ENCODE assay signal across 1 cellular context in genomic region chr10:97292097-97292861, GRCh38.
TF ChIP-seq lines count a peak whose summit lies in the region.

ARHGAP19 (minus strand) TSS chr10:97292637; CDS start chr10:97292627, 10 bp downstream.

TF ChIP-seq in HepG2, 621 proteins besides CTCF, POLR2A, EP300 and RAD21 (continued from another document and continues in another):
- peak; percentile 36; the same call in 1 of the 2 replicates for TF ChIP-seq FUBP1 (CRISPR knock-in tag; IDR thresholded peaks at IDR 0.05; ENCODE audit: borderline replicate concordance)
- TF ChIP-seq REXO4 (CRISPR knock-in tag; IDR thresholded peaks at IDR 0.05; ENCODE audit: borderline replicate concordance): no peak; the same call in 1 of the 2 replicates
- no peak for TF ChIP-seq SMARCC2 (IDR thresholded peaks at IDR 0.05)
- TF ChIP-seq AGO1 (IDR thresholded peaks at IDR 0.05; ENCODE audit: low read depth, low read length, poor library complexity, severe bottlenecking): peak; percentile 57
- peak; percentile 95 for TF ChIP-seq ZNF274 (CRISPR knock-in tag; IDR thresholded peaks at IDR 0.05)
- TF ChIP-seq ZNF256 (CRISPR knock-in tag; conservative IDR thresholded peaks at IDR 0.05): no peak; the same call in 1 of the 2 replicates
- TF ChIP-seq, protein P1, sequence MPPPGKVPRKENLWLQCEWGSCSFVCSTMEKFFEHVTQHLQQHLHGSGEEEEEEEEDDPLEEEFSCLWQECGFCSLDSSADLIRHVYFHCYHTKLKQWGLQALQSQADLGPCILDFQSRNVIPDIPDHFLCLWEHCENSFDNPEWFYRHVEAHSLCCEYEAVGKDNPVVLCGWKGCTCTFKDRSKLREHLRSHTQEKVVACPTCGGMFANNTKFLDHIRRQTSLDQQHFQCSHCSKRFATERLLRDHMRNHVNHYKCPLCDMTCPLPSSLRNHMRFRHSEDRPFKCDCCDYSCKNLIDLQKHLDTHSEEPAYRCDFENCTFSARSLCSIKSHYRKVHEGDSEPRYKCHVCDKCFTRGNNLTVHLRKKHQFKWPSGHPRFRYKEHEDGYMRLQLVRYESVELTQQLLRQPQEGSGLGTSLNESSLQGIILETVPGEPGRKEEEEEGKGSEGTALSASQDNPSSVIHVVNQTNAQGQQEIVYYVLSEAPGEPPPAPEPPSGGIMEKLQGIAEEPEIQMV (CRISPR knock-in tag; IDR thresholded peaks at IDR 0.05; ENCODE audit: low read depth): no peak
- peak; percentile 69 for TF ChIP-seq CBX1 (IDR thresholded peaks at IDR 0.05; ENCODE audit: low read depth)
- TF ChIP-seq ZSCAN31 (CRISPR knock-in tag; IDR thresholded peaks at IDR 0.05; ENCODE audit: low read depth): peak; percentile 87
- TF ChIP-seq ZNF331 (CRISPR knock-in tag; IDR thresholded peaks at IDR 0.05): peak; percentile 36; the same call in 1 of the 2 replicates
- no peak for TF ChIP-seq ZNF672 (CRISPR knock-in tag; IDR thresholded peaks at IDR 0.05)
- TF ChIP-seq MIXL1 (CRISPR knock-in tag; IDR thresholded peaks at IDR 0.05): no peak
- peak; percentile 42 for TF ChIP-seq DBP (CRISPR knock-in tag; IDR thresholded peaks at IDR 0.05; ENCODE audit: not compliant biosample characterization)
- no peak for TF ChIP-seq ZNF124 (CRISPR knock-in tag; IDR thresholded peaks at IDR 0.05)
- TF ChIP-seq ZNF547 (CRISPR knock-in tag; IDR thresholded peaks at IDR 0.05): peak; percentile 80
- TF ChIP-seq ZBTB44 (CRISPR knock-in tag; IDR thresholded peaks at IDR 0.05): no peak
- peak; percentile 98 for TF ChIP-seq THAP11 (CRISPR knock-in tag; IDR thresholded peaks at IDR 0.05)
- peak; percentile 82 for TF ChIP-seq POGZ (CRISPR knock-in tag; IDR thresholded peaks at IDR 0.05)
- TF ChIP-seq ZMYM3 (CRISPR knock-in tag; IDR thresholded peaks at IDR 0.05): peak; percentile 73
- TF ChIP-seq ZNF777 (CRISPR knock-in tag; IDR thresholded peaks at IDR 0.05): no peak; the same call in 1 of the 2 replicates
- TF ChIP-seq ZFP37 (CRISPR knock-in tag; IDR thresholded peaks at IDR 0.05; ENCODE audit: borderline replicate concordance): peak; percentile 76; the same call in 1 of the 2 replicates
- TF ChIP-seq RBAK (CRISPR knock-in tag; IDR thresholded peaks at IDR 0.05): no peak
- TF ChIP-seq IKZF1 (IDR thresholded peaks at IDR 0.05): no peak
- TF ChIP-seq ZNF800 (CRISPR knock-in tag; IDR thresholded peaks at IDR 0.05): 0 out of 2 replicates have a peak, but pooled peaks have one; percentile 53
- TF ChIP-seq GLI4 (CRISPR knock-in tag; IDR thresholded peaks at IDR 0.05; ENCODE audit: borderline replicate concordance): peak; percentile 89; the same call in 1 of the 2 replicates
- TF ChIP-seq, protein P2, sequence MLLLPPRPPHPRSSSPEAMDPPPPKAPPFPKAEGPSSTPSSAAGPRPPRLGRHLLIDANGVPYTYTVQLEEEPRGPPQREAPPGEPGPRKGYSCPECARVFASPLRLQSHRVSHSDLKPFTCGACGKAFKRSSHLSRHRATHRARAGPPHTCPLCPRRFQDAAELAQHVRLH (CRISPR knock-in tag; IDR thresholded peaks at IDR 0.05; ENCODE audit: borderline replicate concordance, low read depth): peak; percentile 79; the same call in 1 of the 2 replicates
- TF ChIP-seq KMT2A (CRISPR knock-in tag; IDR thresholded peaks at IDR 0.05): peak; percentile 76
- no peak for TF ChIP-seq ZNF281 (CRISPR knock-in tag; IDR thresholded peaks at IDR 0.05; ENCODE audit: borderline replicate concordance)
- TF ChIP-seq, protein P3, sequence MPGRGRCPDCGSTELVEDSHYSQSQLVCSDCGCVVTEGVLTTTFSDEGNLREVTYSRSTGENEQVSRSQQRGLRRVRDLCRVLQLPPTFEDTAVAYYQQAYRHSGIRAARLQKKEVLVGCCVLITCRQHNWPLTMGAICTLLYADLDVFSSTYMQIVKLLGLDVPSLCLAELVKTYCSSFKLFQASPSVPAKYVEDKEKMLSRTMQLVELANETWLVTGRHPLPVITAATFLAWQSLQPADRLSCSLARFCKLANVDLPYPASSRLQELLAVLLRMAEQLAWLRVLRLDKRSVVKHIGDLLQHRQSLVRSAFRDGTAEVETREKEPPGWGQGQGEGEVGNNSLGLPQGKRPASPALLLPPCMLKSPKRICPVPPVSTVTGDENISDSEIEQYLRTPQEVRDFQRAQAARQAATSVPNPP (CRISPR knock-in tag; IDR thresholded peaks at IDR 0.05): 0 out of 2 replicates have a peak, but pooled peaks have one; percentile 63
- no peak for TF ChIP-seq TAF15 (IDR thresholded peaks at IDR 0.05; ENCODE audit: low read depth, low read length, poor library complexity, severe bottlenecking)
- TF ChIP-seq, protein P4, sequence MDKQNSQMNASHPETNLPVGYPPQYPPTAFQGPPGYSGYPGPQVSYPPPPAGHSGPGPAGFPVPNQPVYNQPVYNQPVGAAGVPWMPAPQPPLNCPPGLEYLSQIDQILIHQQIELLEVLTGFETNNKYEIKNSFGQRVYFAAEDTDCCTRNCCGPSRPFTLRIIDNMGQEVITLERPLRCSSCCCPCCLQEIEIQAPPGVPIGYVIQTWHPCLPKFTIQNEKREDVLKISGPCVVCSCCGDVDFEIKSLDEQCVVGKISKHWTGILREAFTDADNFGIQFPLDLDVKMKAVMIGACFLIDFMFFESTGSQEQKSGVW (CRISPR knock-in tag; IDR thresholded peaks at IDR 0.05; ENCODE audit: borderline replicate concordance): no peak
- TF ChIP-seq, protein P5, sequence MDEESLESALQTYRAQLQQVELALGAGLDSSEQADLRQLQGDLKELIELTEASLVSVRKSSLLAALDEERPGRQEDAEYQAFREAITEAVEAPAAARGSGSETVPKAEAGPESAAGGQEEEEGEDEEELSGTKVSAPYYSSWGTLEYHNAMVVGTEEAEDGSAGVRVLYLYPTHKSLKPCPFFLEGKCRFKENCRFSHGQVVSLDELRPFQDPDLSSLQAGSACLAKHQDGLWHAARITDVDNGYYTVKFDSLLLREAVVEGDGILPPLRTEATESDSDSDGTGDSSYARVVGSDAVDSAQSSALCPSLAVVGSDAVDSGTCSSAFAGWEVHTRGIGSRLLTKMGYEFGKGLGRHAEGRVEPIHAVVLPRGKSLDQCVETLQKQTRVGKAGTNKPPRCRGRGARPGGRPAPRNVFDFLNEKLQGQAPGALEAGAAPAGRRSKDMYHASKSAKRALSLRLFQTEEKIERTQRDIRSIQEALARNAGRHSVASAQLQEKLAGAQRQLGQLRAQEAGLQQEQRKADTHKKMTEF (CRISPR knock-in tag; IDR thresholded peaks at IDR 0.05): peak; percentile 89; the same call in 1 of the 2 replicates
- TF ChIP-seq ZIK1 (CRISPR knock-in tag; IDR thresholded peaks at IDR 0.05; ENCODE audit: borderline replicate concordance, low read depth): no peak
- no peak for TF ChIP-seq ZNF460 (CRISPR knock-in tag; IDR thresholded peaks at IDR 0.05; ENCODE audit: borderline replicate concordance)
- no peak for TF ChIP-seq SAFB2 (CRISPR knock-in tag; IDR thresholded peaks at IDR 0.05; ENCODE audit: borderline replicate concordance, low read depth)
- TF ChIP-seq GPN1 (CRISPR knock-in tag; IDR thresholded peaks at IDR 0.05; ENCODE audit: borderline replicate concordance): 0 out of 2 replicates have a peak, but pooled peaks have one; percentile 81
- TF ChIP-seq ZNF414 (CRISPR knock-in tag; IDR thresholded peaks at IDR 0.05): no peak; the same call in 1 of the 2 replicates
- TF ChIP-seq FOXJ3 (CRISPR knock-in tag; IDR thresholded peaks at IDR 0.05; ENCODE audit: borderline replicate concordance): no peak
- no peak for TF ChIP-seq ZNF10 (CRISPR knock-in tag; IDR thresholded peaks at IDR 0.05; ENCODE audit: borderline replicate concordance, low read depth)
- TF ChIP-seq ZNF17 (CRISPR knock-in tag; IDR thresholded peaks at IDR 0.05): no peak
- TF ChIP-seq KMT2B (CRISPR knock-in tag; IDR thresholded peaks at IDR 0.05): peak; percentile 83
- TF ChIP-seq NKX3-1 (CRISPR knock-in tag; IDR thresholded peaks at IDR 0.05): no peak
